Comparison of ENCODE assay signal across 16 cellular contexts in the genomic region with DNA sequence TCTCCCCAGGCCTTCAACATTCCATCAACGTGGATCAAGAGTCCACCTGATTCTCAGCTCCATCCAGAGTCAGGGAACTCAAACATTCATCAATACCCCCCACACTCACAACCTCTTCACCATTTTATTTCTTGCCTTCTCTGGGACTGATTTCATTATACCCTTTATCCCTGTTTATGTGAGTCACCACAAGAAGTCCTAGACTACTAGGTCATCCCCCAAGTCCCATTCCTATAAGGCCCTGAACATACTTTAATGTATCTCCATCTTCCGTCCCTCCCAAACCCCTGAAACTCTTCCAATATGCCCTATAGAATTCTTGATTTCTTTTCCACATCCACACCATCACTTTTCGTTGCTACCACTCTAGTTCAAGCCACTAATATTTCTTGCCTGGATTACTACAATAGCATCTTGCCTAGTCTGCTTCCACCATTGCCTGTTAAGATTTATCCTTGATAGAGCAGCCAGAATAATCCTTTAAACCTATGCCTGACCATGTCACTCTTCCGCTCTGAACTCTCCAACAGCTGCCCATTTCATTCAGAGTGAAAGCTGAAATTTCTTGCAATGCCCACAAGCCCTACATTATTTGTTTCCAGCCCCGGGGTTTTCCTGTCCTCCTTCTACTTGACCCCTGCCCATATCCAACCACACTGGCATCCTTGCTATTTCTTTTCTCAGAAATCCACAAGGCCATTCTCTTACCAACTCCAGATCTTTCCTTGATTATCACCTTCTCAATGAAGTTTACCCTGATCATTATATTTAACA.
"Had no signal": no experiment of that assay in that cellular context is flagged by ENCODE, and none has a peak within 500 bp of the region (broad histone marks: within the 10 kb centered on the region; RNA-seq: fewer than 3 reads in every experiment).

No MANE protein-coding gene starts in this region.

- FAIRE-seq: kidney had no signal

- H3K27me3 ChIP-seq: esophagus muscularis mucosa, neutrophil had no signal

- H3K36me3 ChIP-seq: esophagus muscularis mucosa, left ventricle myocardium inferior, neutrophil had no signal

- DNase-seq: effector memory CD8-positive, alpha-beta T cell; immature natural killer cell; kidney; left cardiac atrium; left ventricle myocardium inferior; mesendoderm; naive thymus-derived CD4-positive, alpha-beta T cell; stimulated activated CD4-positive, alpha-beta T cell treated with anti-CD3 and anti-CD28 coated beads, Interleukin-2, amount 100 ng/mL, for 24 hours; stimulated activated CD4-positive, alpha-beta T cell treated with anti-CD3 and anti-CD28 coated beads, Interleukin-4, amount 100 ng/mL, for 4 hours; stimulated activated naive B cell treated with anti-CD40 and anti-IgM and Interleukin-4, amounts not matched to agents 10 μg/mL and 1 μg/mL and 100 μg/mL, for 72 hours; stimulated activated naive CD8-positive, alpha-beta T cell treated with anti-CD3 and anti-CD28 coated beads, Interleukin-15, amount 100 ng/mL, for 72 hours; trophoblast cell had no signal

- H3K9me3 Mint-ChIP-seq: effector memory CD8-positive, alpha-beta T cell had no signal

- H3K4me3 ChIP-seq: esophagus muscularis mucosa, left ventricle myocardium inferior, lung, skin epidermis had no signal

- H3K4me3 Mint-ChIP-seq: effector memory CD8-positive, alpha-beta T cell; immature natural killer cell; naive thymus-derived CD4-positive, alpha-beta T cell; stimulated activated naive B cell treated with anti-CD40 and anti-IgM and Interleukin-4, amounts not matched to agents 10 μg/mL and 1 μg/mL and 100 μg/mL, for 72 hours; stimulated activated naive CD8-positive, alpha-beta T cell treated with anti-CD3 and anti-CD28 coated beads, Interleukin-15, amount 100 ng/mL, for 72 hours had no signal

- H3K4me1 Mint-ChIP-seq: immature natural killer cell; stimulated activated naive B cell treated with anti-CD40 and anti-IgM and Interleukin-4, amounts not matched to agents 10 μg/mL and 1 μg/mL and 100 μg/mL, for 72 hours; stimulated activated naive CD8-positive, alpha-beta T cell treated with anti-CD3 and anti-CD28 coated beads, Interleukin-15, amount 100 ng/mL, for 72 hours had no signal

- H3K27ac Mint-ChIP-seq: effector memory CD8-positive, alpha-beta T cell; immature natural killer cell; naive thymus-derived CD4-positive, alpha-beta T cell; stimulated activated naive B cell treated with anti-CD40 and anti-IgM and Interleukin-4, amounts not matched to agents 10 μg/mL and 1 μg/mL and 100 μg/mL, for 72 hours had no signal
